13 cellular contexts compared by ENCODE assay signal in genomic region chr1:2493691-2494322, GRCh38. TPM values are rescaled to one million over a fixed set of nuclear protein-coding genes. Genes with fewer than 3 reads are reported as not detected.
DNase-seq lines count a peak whose midpoint lies in the region; ATAC-seq and TF ChIP-seq lines count a peak whose summit lies in the region.
"Had no signal": no experiment of that assay in that cellular context is flagged by ENCODE, and none has a peak within 500 bp of the region (broad histone marks: within the 10 kb centered on the region; RNA-seq: fewer than 3 reads in every experiment).

No MANE protein-coding gene starts in this region.

- peak overlapping the region in 9 of 11 experiments; percentile 61 to 96 (median 88); a peak in 19 of 22 replicates for H3K4me2 ChIP-seq in BLaER1 treated with 17β-estradiol and CSF1 and Interleukin-3, amounts not matched to agents 10 nM and 100 nM
- H3K4me2 ChIP-seq: GM23338 had no signal

- no peak overlapping the region for H3K4me3 ChIP-seq in BLaER1 treated with 17β-estradiol and CSF1 and Interleukin-3, amounts not matched to agents 10 nM and 100 nM
- no peak overlapping the region for H3K4me3 ChIP-seq in SJCRH30
- H3K4me3 ChIP-seq: GM23338, uterus had no signal

- H3K4me1 Mint-ChIP-seq in natural killer cell, result peaks cover 27 to 30% of the 10 kb centered on the region in 2 donors
- H3K4me1 Mint-ChIP-seq: GM23338 had no signal

- H3K9ac ChIP-seq in BLaER1 treated with 17β-estradiol and CSF1 and Interleukin-3, amounts not matched to agents 10 nM and 100 nM, result no peak overlapping the region

- H3K27me3 Mint-ChIP-seq in natural killer cell (ENCODE audit: low read depth in 2 of 2), result no peaks in the 10 kb centered on the region

- no peaks in the 10 kb centered on the region for H3K36me3 ChIP-seq in BLaER1 treated with 17β-estradiol and CSF1 and Interleukin-3, amounts not matched to agents 10 nM and 100 nM
- H3K36me3 ChIP-seq in SJCRH30, result no peaks in the 10 kb centered on the region
- H3K36me3 ChIP-seq: uterus had no signal

- peaks cover 0 to 1% of the 10 kb centered on the region in 2 donors for H3K9me3 Mint-ChIP-seq in natural killer cell

- H3K4me3 Mint-ChIP-seq in natural killer cell, result peak overlapping the region; percentile 31
- H3K4me3 Mint-ChIP-seq: GM23338; T-helper 2 cell treated with Interferon-gamma antibody and Interleukin-4, amounts not matched to agents 5 μg/mL and 100 μg/mL, for 36 hours had no signal

- peaks cover 0 to 62% (median 8%) of the 10 kb centered on the region in 11 experiments; a peak in 12 of 22 replicates for H3K27me3 ChIP-seq in BLaER1 treated with 17β-estradiol and CSF1 and Interleukin-3, amounts not matched to agents 10 nM and 100 nM
- peaks cover 41% of the 10 kb centered on the region for H3K27me3 ChIP-seq in SJCRH30
- H3K27me3 ChIP-seq: uterus had no signal

- peaks cover 3% of the 10 kb centered on the region for H3K36me3 Mint-ChIP-seq in natural killer cell

- peaks cover 2 to 8% (median 6%) of the 10 kb centered on the region in 11 experiments; a peak in 19 of 22 replicates for H3K9me3 ChIP-seq in BLaER1 treated with 17β-estradiol and CSF1 and Interleukin-3, amounts not matched to agents 10 nM and 100 nM (replicated peaks in 1 of 11)
- H3K9me3 ChIP-seq in SJCRH30 (replicated peaks), result peaks cover under 1% of the 10 kb centered on the region; the same call in 1 of the 2 replicates
- H3K9me3 ChIP-seq: uterus had no signal

- intact Hi-C loops in natural killer cell (cut with micrococcal nuclease), result no loop called here

- peaks cover 13 to 69% (median 66%) of the 10 kb centered on the region in 10 experiments for H3K4me1 ChIP-seq in BLaER1 treated with 17β-estradiol and CSF1 and Interleukin-3, amounts not matched to agents 10 nM and 100 nM
- H3K4me1 ChIP-seq in SJCRH30, result peaks cover 5% of the 10 kb centered on the region; the same call in 1 of the 2 replicates
- H3K4me1 ChIP-seq: uterus had no signal

- H3K27ac Mint-ChIP-seq in natural killer cell, result peak overlapping the region; percentile 81 to 89
- H3K27ac Mint-ChIP-seq: GM23338; T-helper 2 cell treated with Interferon-gamma antibody and Interleukin-4, amounts not matched to agents 5 μg/mL and 100 μg/mL, for 36 hours had no signal

- no peak overlapping the region for H3K27ac ChIP-seq in BLaER1 treated with 17β-estradiol and CSF1 and Interleukin-3, amounts not matched to agents 10 nM and 100 nM
- H3K27ac ChIP-seq in caudate nucleus (ENCODE audit: low read depth, low read length), result peak overlapping the region; percentile 44
- H3K27ac ChIP-seq in SJCRH30, result no peak overlapping the region
- H3K27ac ChIP-seq: uterus had no signal

- peaks cover 0 to 77% (median 38%) of the 10 kb centered on the region in 11 experiments; a peak in 14 of 22 replicates for H4K20me1 ChIP-seq in BLaER1 treated with 17β-estradiol and CSF1 and Interleukin-3, amounts not matched to agents 10 nM and 100 nM

- ATAC-seq in natural killer cell, result peak; percentile 58 to 61 (median 60)
- ATAC-seq: GM23338 had no signal

- DNase-seq in M059J (ENCODE audit: low read depth) (peak; percentile 43), caudate nucleus (lab: John Stamatoyannopoulos, UW) (peak in 58 of 61 donors; percentile 38 to 92 (median 78)), natural killer cell (no peak), SKM-1 treated with dmso at 0.1 percent for 144 hours (lab: John Stamatoyannopoulos, UW; ENCODE audit: unreplicated experiment) (no peak), RKO (ENCODE audit: low spot score) (no peak), SJCRH30 (no peak), NCI-H1105 treated with DMSO at 0.1 percent for 48 hours (lab: John Stamatoyannopoulos, UW) (no peak)

- TF ChIP-seq CTCF in natural killer cell (IDR thresholded peaks at IDR 0.05), result no peak

RNA-seq across cellular contexts. Expression of gene PLCH2, which starts 17.7 kb away (rescaled TPM):
- total RNA-seq in M059J (2014; rRNA removed; shearing (Covaris generic)), result not detected in 2 replicates
- 100 to 1,000 TPM in 2 of 3 donors, 10 to 100 TPM in 1; 77.1 to 116 (median 106) TPM for total RNA-seq in natural killer cell
- total RNA-seq in SJCRH30 (2014; rRNA removed; shearing (Covaris generic)), result 0.22 and 0.56 TPM in 2 replicates

RNA-seq across cellular contexts. Expression of gene PANK4, which starts 32.6 kb away (rescaled TPM):
- total RNA-seq in M059J (2014; rRNA removed; shearing (Covaris generic)), result 9.0 and 18.0 TPM in 2 replicates
- total RNA-seq in natural killer cell, result 10 to 100 TPM; 48.2 to 75.7 (median 61.8) TPM
- total RNA-seq in SJCRH30 (2014; rRNA removed; shearing (Covaris generic)), result 42.1 and 48.8 TPM in 2 replicates

RNA-seq across cellular contexts. Expression of gene HES5, which starts 36.3 kb away (rescaled TPM):
- total RNA-seq in M059J (2014; rRNA removed; shearing (Covaris generic)), result 1.6 TPM in 1 of 2 replicates, not detected in the other
- total RNA-seq in natural killer cell, result not detected
- total RNA-seq in SJCRH30 (2014; rRNA removed; shearing (Covaris generic)), result not detected in 2 replicates
- total RNA-seq: endothelial cell of umbilical vein, mononuclear cell had no signal

Comparison
In these comparisons a context has a peak if more than half of its experiments do, and no peak if none do; other contexts are left out.
1. DNase-seq: peak in M059J (single experiment) and caudate nucleus (58 of 61); none in natural killer cell (single experiment), SKM-1 treated with dmso at 0.1 percent for 144 hours (single experiment), RKO (single experiment), SJCRH30 (0 of 2) and NCI-H1105 treated with DMSO at 0.1 percent for 48 hours (single experiment).
2. RNA of gene PLCH2, which starts 17.7 kb away (total RNA-seq): 77.1 to 116 TPM in natural killer cell; 0.22 to 0.56 TPM in SJCRH30 and not detected in M059J; every median in the first group is over 10 times any median in the second.